Comparison of ENCODE assay signal across 8 cellular contexts in genomic region chr4:140373328-140374129, GRCh38. TPM values are rescaled to one million over a fixed set of nuclear protein-coding genes. Genes with fewer than 3 reads are reported as not detected.
DNase-seq lines count a peak whose midpoint lies in the region; ATAC-seq and TF ChIP-seq lines count a peak whose summit lies in the region.

Gene SCOC (plus strand): TSS chr4:140373646. CDS start chr4:140379171, 5,525 bp downstream.

- no peak for TF ChIP-seq CTCF in ascending aorta (IDR thresholded peaks at IDR 0.05)
- TF ChIP-seq CTCF in uterus (IDR thresholded peaks at IDR 0.05), result peak in 2 of 4 experiments; percentile 7 to 24

- peaks cover 23% of the 10 kb centered on the region for H3K4me1 Mint-ChIP-seq in T-helper 2 cell treated with Interferon-gamma antibody and Interleukin-4, amounts not matched to agents 5 μg/mL and 100 μg/mL, for 36 hours (ENCODE audit: low read depth)

- H3K27ac Mint-ChIP-seq in T-helper 2 cell treated with Interferon-gamma antibody and Interleukin-4, amounts not matched to agents 5 μg/mL and 100 μg/mL, for 36 hours, result peak within 1 kb of the TSS; percentile 11

- DNase-seq in NCI-H1694 treated with DMSO at 0.1 percent for 48 hours (lab: John Stamatoyannopoulos, UW), result peak; percentile 96
- DNase-seq in T-helper 2 cell treated with Interferon-gamma antibody and Interleukin-4, amounts not matched to agents 5 μg/mL and 100 μg/mL, for 36 hours (ENCODE audit: low spot score), result peak; percentile 98
- DNase-seq in ascending aorta (ENCODE audit: low spot score in 2 of 2), result peak; percentile 99 to 100
- peak; percentile 99 for DNase-seq in right cardiac atrium
- peak; percentile 98 for DNase-seq in pulmonary artery endothelial cell (ENCODE audit: low read depth, low spot score)
- DNase-seq in uterus, result peak; percentile 99

- under 1% methylated on average over 63 of the region's 63 CpGs for WGBS in right cardiac atrium

- H3K4me3 ChIP-seq in ascending aorta (peak within 1 kb of the TSS; percentile 93 to 99), right cardiac atrium (ENCODE audit: low read length) (peak within 1 kb of the TSS; percentile 69), uterus (peak within 1 kb of the TSS; percentile 68 to 100)

- peaks cover 2% of the 10 kb centered on the region for H3K36me3 Mint-ChIP-seq in T-helper 2 cell treated with Interferon-gamma antibody and Interleukin-4, amounts not matched to agents 5 μg/mL and 100 μg/mL, for 36 hours (ENCODE audit: low read depth)

- H3K36me3 ChIP-seq in ascending aorta (no peaks in the 10 kb centered on the region), uterus (no peaks in the 10 kb centered on the region)

- peaks cover 12% of the 10 kb centered on the region for H3K27me3 Mint-ChIP-seq in T-helper 2 cell treated with Interferon-gamma antibody and Interleukin-4, amounts not matched to agents 5 μg/mL and 100 μg/mL, for 36 hours (ENCODE audit: low read depth)

- H3K27ac ChIP-seq in ascending aorta, result peak within 1 kb of the TSS; percentile 92 to 94
- H3K27ac ChIP-seq in right cardiac atrium (ENCODE audit: low read length), result peak within 1 kb of the TSS; percentile 90
- H3K27ac ChIP-seq in uterus, result peak within 1 kb of the TSS; percentile 91 to 93

- H3K4me1 ChIP-seq in ascending aorta (peaks cover 8 to 15% of the 10 kb centered on the region in 2 donors), right cardiac atrium (ENCODE audit: control insufficient read depth, insufficient read depth, low read length) (peaks cover 2% of the 10 kb centered on the region), uterus (peaks cover 0 to 6% of the 10 kb centered on the region in 2 donors)

- H3K27me3 ChIP-seq in ascending aorta (no peaks in the 10 kb centered on the region), right cardiac atrium (ENCODE audit: control insufficient read depth, insufficient read depth) (no peaks in the 10 kb centered on the region), uterus (no peaks in the 10 kb centered on the region)

- ATAC-seq in HG02885 (IDR thresholded peaks at IDR 0.05; ENCODE audit: poor library complexity, unreplicated experiment), result peak; percentile 92
- peak; percentile 99 for ATAC-seq in right cardiac atrium

- H3K9me3 ChIP-seq in ascending aorta (no peaks in the 10 kb centered on the region), right cardiac atrium (ENCODE audit: control insufficient read depth, low read length) (no peaks in the 10 kb centered on the region), uterus (no peaks in the 10 kb centered on the region)

- intact Hi-C loops in ascending aorta (cut with DNase I), result loop anchor here (1.0 to 10.0 kb wide), 6 partner anchors 150 to 916 kb away; partner anchors contain the start of genes MAML3, RNF150, SETD7 and TBC1D9
- intact Hi-C loops in right cardiac atrium (cut with DNase I), result loop anchor here in 1 of 4 donors (5.0 kb wide), 1 partner anchor 154 kb away; no protein-coding TSS in a partner anchor
- intact Hi-C loops in uterus (cut with DNase I; ENCODE audit: low total_unique reads), result no loop called here

- H3K4me3 Mint-ChIP-seq in T-helper 2 cell treated with Interferon-gamma antibody and Interleukin-4, amounts not matched to agents 5 μg/mL and 100 μg/mL, for 36 hours, result no peak within 1 kb of the TSS

- TF ChIP-seq POLR2A in GM15510 (IDR thresholded peaks at IDR 0.05; ENCODE audit: borderline replicate concordance, extremely low read depth, insufficient read length) (peak; percentile 58), uterus (IDR thresholded peaks at IDR 0.05) (peak; percentile 48 to 76)

- no peaks in the 10 kb centered on the region for H3K9me3 Mint-ChIP-seq in T-helper 2 cell treated with Interferon-gamma antibody and Interleukin-4, amounts not matched to agents 5 μg/mL and 100 μg/mL, for 36 hours

RNA-seq across cellular contexts. Expression of gene SCOC, which starts in this region (rescaled TPM):
- total RNA-seq in ascending aorta (7.2 TPM), right cardiac atrium (10 to 100 TPM; 82.3 to 98.1 (median 88.6) TPM), pulmonary artery endothelial cell (32.6 and 45.2 TPM in 2 replicates), uterus (100 to 1,000 TPM in 1 of 4 donors, 10 to 100 TPM in 3; 35.1 to 103 (median 64.2) TPM)
- 108 TPM for polyA plus RNA-seq in right cardiac atrium

Comparison
In these comparisons a context has a peak if more than half of its experiments do, and no peak if none do; other contexts are left out.
1. Peak in every context shown above with its lines: DNase-seq, ATAC-seq, H3K4me3 ChIP-seq and H3K27ac ChIP-seq.